In the genomic region with DNA sequence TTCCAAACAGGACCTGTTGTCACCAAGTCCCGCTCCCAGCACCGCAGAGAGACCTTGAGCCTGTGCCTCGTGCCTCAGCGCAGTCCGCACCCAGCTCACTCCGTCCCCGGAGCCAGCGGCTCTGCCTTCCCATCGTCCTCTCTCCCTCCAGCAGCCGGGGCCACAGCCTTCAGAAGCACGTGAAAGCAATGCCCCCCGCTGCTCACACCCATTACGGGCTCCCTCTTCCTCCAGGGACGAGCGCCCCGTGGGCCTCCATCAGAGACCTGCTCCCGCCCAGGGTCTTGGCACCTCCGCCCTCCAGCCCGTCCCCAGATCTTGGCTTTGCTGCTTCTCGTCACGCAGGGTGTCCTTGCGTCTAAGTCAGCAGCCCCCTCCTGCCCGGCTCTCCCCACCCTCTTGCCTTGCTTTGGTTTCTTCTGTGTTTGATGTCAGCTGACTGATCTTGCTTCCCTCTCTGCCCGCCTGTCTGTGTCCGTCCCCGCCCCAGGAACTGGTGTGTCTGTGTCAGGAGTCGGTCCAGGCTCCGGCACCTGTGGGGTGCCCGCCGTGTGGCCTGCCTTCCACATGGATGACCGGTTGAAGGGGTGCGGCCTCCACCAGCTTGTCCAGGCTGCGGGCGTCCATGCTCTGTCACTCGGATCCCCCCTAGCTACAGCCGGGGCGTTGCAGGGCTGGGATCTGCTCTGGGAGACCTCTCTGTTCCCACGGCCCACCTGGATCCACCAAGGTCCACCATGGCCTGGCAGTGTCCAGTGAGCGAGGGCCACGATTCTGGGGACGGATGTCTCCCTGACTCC, we compare ENCODE assay signal across 13 cellular contexts.
DNase-seq lines count a peak whose midpoint lies in the region; ATAC-seq and TF ChIP-seq lines count a peak whose summit lies in the region.
"Had no signal": no experiment of that assay in that cellular context is flagged by ENCODE, and none has a peak within 500 bp of the region (broad histone marks: within the 10 kb centered on the region; RNA-seq: fewer than 3 reads in every experiment).

No MANE protein-coding gene starts in this region.

- peak overlapping the region; percentile 75 for H3K4me3 Mint-ChIP-seq in activated B cell treated with CpG ODN at 0.5 μM for 24 hours
- H3K4me3 Mint-ChIP-seq: stimulated activated naive CD8-positive, alpha-beta T cell treated with anti-CD3 and anti-CD28 coated beads, Interleukin-15, Interleukin-2, amounts not matched to agents 100 ng/mL and 50 ng/mL, for 24 hours had no signal

- POLR2A ChIA-PET in activated B cell treated with CpG ODN at 0.5 μM for 24 hours (lab: Charles Lee), result no interaction called here

- H3K27ac Mint-ChIP-seq in activated B cell treated with CpG ODN at 0.5 μM for 24 hours, result peak overlapping the region; percentile 54
- H3K27ac Mint-ChIP-seq: stimulated activated naive CD8-positive, alpha-beta T cell treated with anti-CD3 and anti-CD28 coated beads, Interleukin-15, Interleukin-2, amounts not matched to agents 100 ng/mL and 50 ng/mL, for 24 hours had no signal

- H3K27me3 ChIP-seq in thymus (ENCODE audit: control insufficient read depth, insufficient read depth), result no peaks in the 10 kb centered on the region
- H3K27me3 ChIP-seq: right atrium auricular region had no signal

- no peaks in the 10 kb centered on the region for H3K9me3 ChIP-seq in mucosa of descending colon
- H3K9me3 ChIP-seq in thymus (ENCODE audit: control insufficient read depth), result peaks cover 1% of the 10 kb centered on the region
- H3K9me3 ChIP-seq: right atrium auricular region had no signal

- no peaks in the 10 kb centered on the region for H3K9me3 Mint-ChIP-seq in activated B cell treated with CpG ODN at 0.5 μM for 24 hours
- H3K9me3 Mint-ChIP-seq: stimulated activated naive CD8-positive, alpha-beta T cell treated with anti-CD3 and anti-CD28 coated beads, Interleukin-15, Interleukin-2, amounts not matched to agents 100 ng/mL and 50 ng/mL, for 24 hours had no signal

- peaks cover 11% of the 10 kb centered on the region for H3K4me1 Mint-ChIP-seq in activated B cell treated with CpG ODN at 0.5 μM for 24 hours

- TF ChIP-seq CTCF in activated B cell treated with CpG ODN at 0.5 μM for 24 hours (IDR thresholded peaks at IDR 0.05) (no peak), mucosa of descending colon (IDR thresholded peaks at IDR 0.05) (no peak)

- H3K4me1 ChIP-seq in mucosa of descending colon (ENCODE audit: low read depth) (no peaks in the 10 kb centered on the region), thymus (ENCODE audit: control insufficient read depth, insufficient read depth, low read length) (peaks cover 8% of the 10 kb centered on the region)
- H3K4me1 ChIP-seq: right atrium auricular region had no signal

- peak overlapping the region; percentile 85 for H3K27ac ChIP-seq in thymus (ENCODE audit: low read depth)
- H3K27ac ChIP-seq: right atrium auricular region had no signal

- H3K36me3 Mint-ChIP-seq in activated B cell treated with CpG ODN at 0.5 μM for 24 hours (ENCODE audit: low read depth), result no peaks in the 10 kb centered on the region

- intact Hi-C loops in activated B cell treated with CpG ODN at 0.5 μM for 24 hours (cut with micrococcal nuclease), result no loop called here
- intact Hi-C loops in mucosa of descending colon (cut with DNase I, micrococcal nuclease), result no loop called here

- no peak for DNase-seq in activated B cell treated with CpG ODN at 0.5 μM for 24 hours
- peak; percentile 51 to 57 for DNase-seq in activated T-cell treated with anti-CD3 and anti-CD28 coated beads, Interleukin-2, amount 50 U/mL, for 48 hours
- no peak for DNase-seq in mucosa of descending colon
- no peak for DNase-seq in occipital lobe (lab: John Stamatoyannopoulos, UW)
- DNase-seq in dedifferentiated amniotic fluid mesenchymal stem cell (ENCODE audit: extremely low spot score), result no peak
- DNase-seq: DMS53, NCI-H2227 treated with DMSO at 0.1 percent for 48 hours, Right ventricle myocardium superior had no signal

- WGBS in thymus, result 44% methylated on average over 41 of the region's 41 CpGs

- peaks cover 14% of the 10 kb centered on the region for H3K27me3 Mint-ChIP-seq in activated B cell treated with CpG ODN at 0.5 μM for 24 hours
- H3K27me3 Mint-ChIP-seq: stimulated activated naive CD8-positive, alpha-beta T cell treated with anti-CD3 and anti-CD28 coated beads, Interleukin-15, Interleukin-2, amounts not matched to agents 100 ng/mL and 50 ng/mL, for 24 hours had no signal

- CTCF ChIA-PET in activated B cell treated with CpG ODN at 0.5 μM for 24 hours (lab: Charles Lee), result no interaction called here

- peak; percentile 57 for ATAC-seq in activated B cell treated with CpG ODN at 0.5 μM for 24 hours (ENCODE audit: low read depth)
- peak; percentile 32 for ATAC-seq in mucosa of descending colon
- ATAC-seq in GM18520 (IDR thresholded peaks at IDR 0.05; ENCODE audit: unreplicated experiment), result no peak
- ATAC-seq: K562 had no signal

- H3K4me3 ChIP-seq in mucosa of descending colon (no peak overlapping the region), thymus (ENCODE audit: low read length) (peak overlapping the region; percentile 46)
- H3K4me3 ChIP-seq: K562, right atrium auricular region had no signal

- H3K36me3 ChIP-seq in mucosa of descending colon (ENCODE audit: low read depth), result no peaks in the 10 kb centered on the region
- H3K36me3 ChIP-seq in thymus (ENCODE audit: control insufficient read depth, insufficient read depth), result no peaks in the 10 kb centered on the region
- H3K36me3 ChIP-seq: right atrium auricular region had no signal

Comparison
In these comparisons a context has a peak if more than half of its experiments do, and no peak if none do; other contexts are left out.
1. DNase-seq: peak in activated T-cell treated with anti-CD3 and anti-CD28 coated beads, Interleukin-2, amount 50 U/mL, for 48 hours (2 of 2); none in activated B cell treated with CpG ODN at 0.5 μM for 24 hours (single experiment), mucosa of descending colon (0 of 3), occipital lobe (single experiment) and dedifferentiated amniotic fluid mesenchymal stem cell (single experiment).